Comparison of ENCODE assay signal across 18 cellular contexts in the genomic region with DNA sequence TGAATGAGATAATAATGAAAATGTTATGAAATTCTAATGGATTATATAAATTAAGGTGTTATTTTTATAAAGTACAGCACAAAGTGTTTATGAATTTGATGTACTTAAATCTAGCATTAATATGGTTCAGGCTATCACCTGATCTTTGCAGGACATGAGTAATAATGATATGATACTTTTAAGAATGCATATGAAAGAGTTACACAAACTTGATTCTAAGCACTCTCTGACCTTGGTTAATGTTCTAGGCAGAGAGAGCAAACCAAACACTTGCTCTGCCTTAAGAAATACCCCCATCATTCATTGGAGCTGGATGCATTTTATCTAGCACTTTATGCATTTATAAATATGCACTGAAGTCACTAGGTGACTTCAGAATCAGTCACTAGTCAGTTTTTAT.
DNase-seq lines count a peak whose midpoint lies in the region; ATAC-seq and TF ChIP-seq lines count a peak whose summit lies in the region.
"Had no signal": no experiment of that assay in that cellular context is flagged by ENCODE, and none has a peak within 500 bp of the region (broad histone marks: within the 10 kb centered on the region; RNA-seq: fewer than 3 reads in every experiment).

No MANE protein-coding gene starts in this region.

- TF ChIP-seq CTCF in RWPE2 (IDR thresholded peaks at IDR 0.05; ENCODE audit: poor library complexity, severe bottlenecking) (no peak), epithelial cell of esophagus (IDR thresholded peaks at IDR 0.05; ENCODE audit: insufficient read depth, low read depth, low read length, missing control alignments) (no peak), foreskin keratinocyte (conservative IDR thresholded peaks at IDR 0.05) (no peak), esophagus muscularis mucosa (IDR thresholded peaks at IDR 0.05) (no peak)

- TF ChIP-seq POLR2A in esophagus muscularis mucosa (IDR thresholded peaks at IDR 0.05; ENCODE audit: low read depth): no peak

- H3K4me1 ChIP-seq in RWPE2 (ENCODE audit: insufficient read depth, poor library complexity, severe bottlenecking) (peaks cover 26% of the 10 kb centered on the region), foreskin keratinocyte (no peaks in the 10 kb centered on the region), esophagus muscularis mucosa (no peaks in the 10 kb centered on the region)
- H3K4me1 ChIP-seq: BE2C, BLaER1, Caco-2 had no signal

- H3K9me3 ChIP-seq in RWPE2 (ENCODE audit: severe bottlenecking) (no peaks in the 10 kb centered on the region), esophagus muscularis mucosa (no peaks in the 10 kb centered on the region)
- H3K9me3 ChIP-seq: BE2C, BLaER1, Caco-2 had no signal

- TF ChIP-seq EP300 in esophagus muscularis mucosa (IDR thresholded peaks at IDR 0.05): no peak

- intact Hi-C loops in esophagus muscularis mucosa (cut with DNase I): no loop called here

- ATAC-seq in RWPE2 (ENCODE audit: low read depth): peak; percentile 72
- ATAC-seq in foreskin keratinocyte: peak; percentile 44
- ATAC-seq in GM18502 (IDR thresholded peaks at IDR 0.05; ENCODE audit: poor library complexity, unreplicated experiment): no peak
- ATAC-seq: CD8-positive, alpha-beta T cell had no signal

- H3K27me3 ChIP-seq in RWPE2 (ENCODE audit: insufficient read depth, poor library complexity, severe bottlenecking): no peaks in the 10 kb centered on the region
- H3K27me3 ChIP-seq in foreskin keratinocyte: no peaks in the 10 kb centered on the region
- no peaks in the 10 kb centered on the region for H3K27me3 ChIP-seq in esophagus muscularis mucosa
- H3K27me3 ChIP-seq: BE2C, BLaER1 had no signal

- DNase-seq in RWPE2 (ENCODE audit: low spot score) (no peak), epithelial cell of esophagus (ENCODE audit: low read depth) (peak; percentile 62), foreskin keratinocyte (peak in 1 of 2 donors; percentile 40), nucleus accumbens (lab: John Stamatoyannopoulos, UW) (no peak), esophagus muscularis mucosa (ENCODE audit: extremely low spot score) (no peak), substantia nigra (lab: John Stamatoyannopoulos, UW) (no peak)
- DNase-seq: 8988T; ACHN; BE2C; C1 segment of cervical spinal cord; Caco-2; Calu3; CD4-positive, CD25-positive, alpha-beta regulatory T cell; CD8-positive, alpha-beta T cell; DMS79 treated with DMSO at 0.1 percent for 48 hours; GF-D8 had no signal

- H3K36me3 ChIP-seq in RWPE2 (ENCODE audit: low read depth) (no peaks in the 10 kb centered on the region), esophagus muscularis mucosa (no peaks in the 10 kb centered on the region)
- H3K36me3 ChIP-seq: BE2C, BLaER1 had no signal

- H3K4me3 ChIP-seq in RWPE2 (ENCODE audit: severe bottlenecking) (no peak overlapping the region), epithelial cell of esophagus (ENCODE audit: low read length) (no peak overlapping the region), esophagus muscularis mucosa (no peak overlapping the region)
- H3K4me3 ChIP-seq: BLaER1 had no signal

- H3K27ac ChIP-seq in RWPE2 (ENCODE audit: poor library complexity, severe bottlenecking): peak overlapping the region; percentile 92
- H3K27ac ChIP-seq in foreskin keratinocyte: no peak overlapping the region
- no peak overlapping the region for H3K27ac ChIP-seq in esophagus muscularis mucosa (replicated peaks in 1 of 4)
- H3K27ac ChIP-seq in substantia nigra (ENCODE audit: low read depth, low read length, poor library complexity, severe bottlenecking): no peak overlapping the region
- H3K27ac ChIP-seq: BLaER1 had no signal
